ENCODE assay signal across 1 cellular context in the genomic region with DNA sequence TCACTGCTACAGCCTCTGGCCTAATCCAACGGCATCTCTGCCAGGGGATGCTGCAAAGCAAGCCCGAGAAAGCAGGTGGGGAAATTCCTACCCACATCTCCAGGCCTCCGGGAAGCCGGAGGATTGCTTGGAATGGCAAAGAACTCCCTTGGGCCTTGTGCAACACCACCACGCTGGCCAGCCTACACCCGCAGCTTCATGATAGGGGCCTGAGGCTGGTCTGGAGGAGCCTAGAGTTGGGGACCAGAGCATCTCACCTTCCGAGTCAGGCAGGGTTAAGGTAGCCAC.
TF ChIP-seq lines count a peak whose summit lies in the region.

No MANE protein-coding gene starts in this region.

TF ChIP-seq in GM12878, 131 proteins besides CTCF, POLR2A, EP300 and RAD21:
- TF ChIP-seq SUPT20H (IDR thresholded peaks at IDR 0.05; ENCODE audit: borderline replicate concordance, control insufficient read depth, low read depth, low read length) (no peak), FOS (IDR thresholded peaks at IDR 0.05; ENCODE audit: borderline replicate concordance, extremely low read depth, insufficient read length) (no peak), POLR2AphosphoS5 (IDR thresholded peaks at IDR 0.05; ENCODE audit: low read length) (no peak)
